ENCODE assay signal across 8 cellular contexts in genomic region chr14:97726661-97727060, GRCh38.
"Had no signal": no experiment of that assay in that cellular context is flagged by ENCODE, and none has a peak within 500 bp of the region (broad histone marks: within the 10 kb centered on the region; RNA-seq: fewer than 3 reads in every experiment).

No MANE protein-coding gene starts in this region.

- H3K79me2 ChIP-seq: parathyroid adenoma had no signal

- H3K27ac ChIP-seq: parathyroid adenoma, tibial artery had no signal

- DNase-seq: activated CD4-positive, CD25-positive, alpha-beta regulatory T cell treated with anti-CD3 and anti-CD28 coated beads, Interleukin-2, amount 50 U/mL, for 72 hours; activated effector memory CD4-positive, alpha-beta T cell treated with Interleukin-2 at 50 U/mL for 16 hours; effector memory CD4-positive, alpha-beta T cell; hypothalamus; retina; stimulated activated CD4-positive, alpha-beta T cell treated with anti-CD3 and anti-CD28 coated beads, Interleukin-4, amount 100 ng/mL, for 1 hour; tibial artery had no signal

- H3K9ac ChIP-seq: parathyroid adenoma had no signal

- H3K36me3 ChIP-seq: tibial artery had no signal

- H3K4me3 ChIP-seq: tibial artery had no signal

- H3K9me3 ChIP-seq: tibial artery had no signal

- H3K27me3 ChIP-seq: tibial artery had no signal

- H3K4me1 ChIP-seq: parathyroid adenoma, tibial artery had no signal

- H2AFZ ChIP-seq: parathyroid adenoma had no signal
